ENCODE assay signal across 34 cellular contexts in genomic region chr12:123924539-123924938, GRCh38.
"Had no signal": no experiment of that assay in that cellular context is flagged by ENCODE, and none has a peak within 500 bp of the region (broad histone marks: within the 10 kb centered on the region; RNA-seq: fewer than 3 reads in every experiment).

No MANE protein-coding gene starts in this region.

- H3K27me3 ChIP-seq: MG63 had no signal

- H3K4me2 ChIP-seq: KMS-11 had no signal

- DNase-seq: Karpas-422, Kasumi-1, MG63, MM.1S, MV-4-11, NCI-H1048, NCI-H1092, NCI-H1092 treated with DMSO at 0.1 percent for 48 hours, NCI-H1105, NCI-H1105 treated with DMSO at 0.1 percent for 48 hours, NCI-H1417, NCI-H1417 treated with DMSO at 0.1 percent for 48 hours, NCI-H1436, NCI-H1436 treated with DMSO at 0.1 percent for 48 hours, NCI-H146, NCI-H1694, NCI-H1694 treated with DMSO at 0.1 percent for 48 hours, NCI-H187, NCI-H187 treated with DMSO at 0.1 percent for 48 hours, NCI-H1930, NCI-H2029, NCI-H2029 treated with DMSO at 0.1 percent for 48 hours, NCI-H2081, NCI-H2081 treated with DMSO at 0.1 percent for 48 hours, NCI-H2107, NCI-H2171, NCI-H2171 treated with DMSO at 0.1 percent for 48 hours, NCI-H2227 treated with DMSO at 0.1 percent for 48 hours, NCI-H226, NCI-H345, NCI-H446, NCI-H446 treated with DMSO at 0.1 percent for 48 hours, NCI-H510A had no signal

- H3K9me3 ChIP-seq: MG63 had no signal

- H3K36me3 ChIP-seq: MG63 had no signal

- H3K4me3 ChIP-seq: MG63 had no signal

- H3K9ac ChIP-seq: KMS-11 had no signal

- H3K27ac ChIP-seq: KMS-11 had no signal
